ENCODE assay signal across 24 cellular contexts in genomic region chr9:29657821-29658220, GRCh38.
"Had no signal": no experiment of that assay in that cellular context is flagged by ENCODE, and none has a peak within 500 bp of the region (broad histone marks: within the 10 kb centered on the region; RNA-seq: fewer than 3 reads in every experiment).

No MANE protein-coding gene starts in this region.

- H3K4me3 ChIP-seq: colonic mucosa, coronary artery, dorsolateral prefrontal cortex, esophagus muscularis mucosa, esophagus squamous epithelium, gastrocnemius medialis, gastroesophageal sphincter, heart left ventricle, heart right ventricle had no signal

- H3K27me3 ChIP-seq: colonic mucosa, dorsolateral prefrontal cortex, esophagus muscularis mucosa, esophagus squamous epithelium, foreskin keratinocyte, gastrocnemius medialis, gastroesophageal sphincter, heart left ventricle, heart right ventricle had no signal

- H3K9me3 ChIP-seq: colonic mucosa, esophagus muscularis mucosa, esophagus squamous epithelium, gastrocnemius medialis, gastroesophageal sphincter, heart left ventricle had no signal

- DNase-seq: colonic mucosa; cortex of kidney; dermis blood vessel endothelial cell; dorsolateral prefrontal cortex; effector CD4-positive, alpha-beta T cell; effector CD8-positive, alpha-beta T cell; effector memory CD4-positive, alpha-beta T cell; effector memory CD8-positive, alpha-beta T cell; endodermal cell; erythroblast; esophagus squamous epithelium; foreskin fibroblast; foreskin keratinocyte; foreskin melanocyte; gastrocnemius medialis; glutamatergic neuron; head of caudate nucleus; heart left ventricle; heart right ventricle had no signal

- ATAC-seq: effector memory CD8-positive, alpha-beta T cell; esophagus mucosa; foreskin keratinocyte; gastrocnemius medialis; gastroesophageal sphincter; heart left ventricle; heart right ventricle had no signal

- H3K4me1 ChIP-seq: colonic mucosa, esophagus muscularis mucosa, esophagus squamous epithelium, foreskin keratinocyte, gastrocnemius medialis, gastroesophageal sphincter, heart left ventricle, heart right ventricle had no signal

- H3K36me3 ChIP-seq: colonic mucosa, esophagus muscularis mucosa, esophagus squamous epithelium, gastrocnemius medialis, gastroesophageal sphincter, heart left ventricle, heart right ventricle had no signal

- H3K27ac ChIP-seq: colonic mucosa, coronary artery, dorsolateral prefrontal cortex, epithelial cell of prostate, esophagus muscularis mucosa, esophagus squamous epithelium, foreskin keratinocyte, gastrocnemius medialis, gastroesophageal sphincter, heart left ventricle, heart right ventricle had no signal
